In genomic region chr7:6160191-6160623, GRCh38 we compare ENCODE assay signal across 7 cellular contexts. TPM values are rescaled to one million over a fixed set of nuclear protein-coding genes. Genes with fewer than 3 reads are reported as not detected.
DNase-seq lines count a peak whose midpoint lies in the region; ATAC-seq and TF ChIP-seq lines count a peak whose summit lies in the region.

No MANE protein-coding gene starts in this region.

- no peak overlapping the region for H3K27ac Mint-ChIP-seq in GM23338

- no peak overlapping the region for H3K4me3 Mint-ChIP-seq in GM23338

- H3K4me3 ChIP-seq in GM23338 = no peak overlapping the region
- H3K4me3 ChIP-seq in RWPE2 (ENCODE audit: severe bottlenecking) = no peak overlapping the region
- H3K4me3 ChIP-seq in foreskin fibroblast (ENCODE audit: low read depth in 1 of 2, low read length in 2 of 2) = no peak overlapping the region

- H3K36me3 ChIP-seq in GM23338 (ENCODE audit: insufficient read depth) = peaks cover 18% of the 10 kb centered on the region; the same call in 1 of the 2 replicates
- peaks cover 84% of the 10 kb centered on the region for H3K36me3 ChIP-seq in RWPE2 (ENCODE audit: low read depth)

- no peaks in the 10 kb centered on the region for H3K9me3 Mint-ChIP-seq in GM23338

- no peaks in the 10 kb centered on the region for H3K9me3 ChIP-seq in RWPE2 (ENCODE audit: severe bottlenecking)

- peaks cover 41% of the 10 kb centered on the region for H3K36me3 Mint-ChIP-seq in GM23338 (ENCODE audit: low read depth)

- TF ChIP-seq CTCF in GM23338 (conservative IDR thresholded peaks at IDR 0.05; ENCODE audit: low read depth in 2 of 2) (peak; percentile 64 to 82), RWPE2 (IDR thresholded peaks at IDR 0.05; ENCODE audit: poor library complexity, severe bottlenecking) (peak; percentile 70), foreskin fibroblast (IDR thresholded peaks at IDR 0.05; ENCODE audit: low read depth, low read length) (peak; percentile 89)

- peaks cover 5% of the 10 kb centered on the region for H4K20me1 ChIP-seq in GM23338 (replicated peaks; ENCODE audit: insufficient read depth)

- no peaks in the 10 kb centered on the region for H3K9me2 ChIP-seq in GM23338 (ENCODE audit: insufficient read depth)

- H3K4me1 ChIP-seq in GM23338 (ENCODE audit: insufficient read depth) (no peaks in the 10 kb centered on the region), RWPE2 (ENCODE audit: insufficient read depth, poor library complexity, severe bottlenecking) (no peaks in the 10 kb centered on the region)

- H3F3A ChIP-seq in GM23338 (replicated peaks; ENCODE audit: low read depth) = no peaks in the 10 kb centered on the region

- no peaks in the 10 kb centered on the region for H3K27me3 ChIP-seq in GM23338 (ENCODE audit: insufficient read depth)
- H3K27me3 ChIP-seq in RWPE2 (ENCODE audit: insufficient read depth, poor library complexity, severe bottlenecking) = no peaks in the 10 kb centered on the region

- no peak overlapping the region; the same call in 1 of the 2 replicates for H3K27ac ChIP-seq in GM23338 (ENCODE audit: low read depth)
- no peak overlapping the region for H3K27ac ChIP-seq in RWPE2 (ENCODE audit: poor library complexity, severe bottlenecking)

- peak; percentile 82 for ATAC-seq in GM23338
- peak; percentile 55; the same call in 2 of the 3 replicates for ATAC-seq in RWPE2 (ENCODE audit: low read depth)

- H2AFZ ChIP-seq in GM23338 = no peak overlapping the region

- H3K4me1 Mint-ChIP-seq in GM23338 = peaks cover 15% of the 10 kb centered on the region

- DNase-seq in GM23338 (ENCODE audit: low spot score) = peak; percentile 83
- no peak for DNase-seq in RWPE2 (ENCODE audit: low spot score)
- peak; percentile 72 to 92 for DNase-seq in foreskin fibroblast
- peak; percentile 38 for DNase-seq in occipital lobe (lab: John Stamatoyannopoulos, UW)
- DNase-seq in NCI-H748 treated with DMSO at 0.1 percent for 48 hours (lab: John Stamatoyannopoulos, UW) = no peak
- no peak for DNase-seq in SIG-M5 (lab: John Stamatoyannopoulos, UW)
- DNase-seq in COR-L47 (lab: John Stamatoyannopoulos, UW) = no peak

- peaks cover 4% of the 10 kb centered on the region for H3K27me3 Mint-ChIP-seq in GM23338 (ENCODE audit: insufficient read depth, low read depth, poor library complexity)

- H3K4me2 ChIP-seq in GM23338 = no peak overlapping the region

- peaks cover 6% of the 10 kb centered on the region; the same call in 1 of the 2 replicates for H3K79me2 ChIP-seq in GM23338 (replicated peaks; ENCODE audit: insufficient read depth)

TF ChIP-seq in GM23338, 12 proteins besides CTCF, POLR2A, EP300 and RAD21:
- no peak for TF ChIP-seq ETS1 (IDR thresholded peaks at IDR 0.05)
- TF ChIP-seq, protein P1, sequence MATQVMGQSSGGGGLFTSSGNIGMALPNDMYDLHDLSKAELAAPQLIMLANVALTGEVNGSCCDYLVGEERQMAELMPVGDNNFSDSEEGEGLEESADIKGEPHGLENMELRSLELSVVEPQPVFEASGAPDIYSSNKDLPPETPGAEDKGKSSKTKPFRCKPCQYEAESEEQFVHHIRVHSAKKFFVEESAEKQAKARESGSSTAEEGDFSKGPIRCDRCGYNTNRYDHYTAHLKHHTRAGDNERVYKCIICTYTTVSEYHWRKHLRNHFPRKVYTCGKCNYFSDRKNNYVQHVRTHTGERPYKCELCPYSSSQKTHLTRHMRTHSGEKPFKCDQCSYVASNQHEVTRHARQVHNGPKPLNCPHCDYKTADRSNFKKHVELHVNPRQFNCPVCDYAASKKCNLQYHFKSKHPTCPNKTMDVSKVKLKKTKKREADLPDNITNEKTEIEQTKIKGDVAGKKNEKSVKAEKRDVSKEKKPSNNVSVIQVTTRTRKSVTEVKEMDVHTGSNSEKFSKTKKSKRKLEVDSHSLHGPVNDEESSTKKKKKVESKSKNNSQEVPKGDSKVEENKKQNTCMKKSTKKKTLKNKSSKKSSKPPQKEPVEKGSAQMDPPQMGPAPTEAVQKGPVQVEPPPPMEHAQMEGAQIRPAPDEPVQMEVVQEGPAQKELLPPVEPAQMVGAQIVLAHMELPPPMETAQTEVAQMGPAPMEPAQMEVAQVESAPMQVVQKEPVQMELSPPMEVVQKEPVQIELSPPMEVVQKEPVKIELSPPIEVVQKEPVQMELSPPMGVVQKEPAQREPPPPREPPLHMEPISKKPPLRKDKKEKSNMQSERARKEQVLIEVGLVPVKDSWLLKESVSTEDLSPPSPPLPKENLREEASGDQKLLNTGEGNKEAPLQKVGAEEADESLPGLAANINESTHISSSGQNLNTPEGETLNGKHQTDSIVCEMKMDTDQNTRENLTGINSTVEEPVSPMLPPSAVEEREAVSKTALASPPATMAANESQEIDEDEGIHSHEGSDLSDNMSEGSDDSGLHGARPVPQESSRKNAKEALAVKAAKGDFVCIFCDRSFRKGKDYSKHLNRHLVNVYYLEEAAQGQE (IDR thresholded peaks at IDR 0.05; ENCODE audit: unreplicated experiment) = no peak
- TF ChIP-seq STAT1 (IDR thresholded peaks at IDR 0.05; ENCODE audit: unreplicated experiment) = no peak
- TF ChIP-seq ZNF331 (CRISPR knock-in tag; IDR thresholded peaks at IDR 0.05; ENCODE audit: low read depth) = no peak
- no peak for TF ChIP-seq JUNB (IDR thresholded peaks at IDR 0.05; ENCODE audit: unreplicated experiment)
- TF ChIP-seq EZH2phosphoT487 (IDR thresholded peaks at IDR 0.05; ENCODE audit: unreplicated experiment) = no peak
- no peak for TF ChIP-seq NANOG (IDR thresholded peaks at IDR 0.05; ENCODE audit: borderline replicate concordance)

RNA-seq across cellular contexts. Expression of gene USP42, which starts 55.5 kb away (rescaled TPM):
- total RNA-seq in GM23338 (2014; rRNA removed; shearing (Covaris generic)) = 17.3 and 18.5 TPM in 2 replicates
- polyA plus RNA-seq in GM23338 (2016; fragmentation: Nextera tagmentation; extraction: Ambion mirVana) = 9.8 and 9.9 TPM in 2 replicates
- total RNA-seq in occipital lobe = 17.9 TPM

Comparison
In these comparisons a context has a peak if more than half of its experiments do, and no peak if none do; other contexts are left out.
1. DNase-seq: peak in GM23338 (single experiment), foreskin fibroblast (2 of 2) and occipital lobe (single experiment); none in RWPE2 (single experiment), NCI-H748 treated with DMSO at 0.1 percent for 48 hours (single experiment), SIG-M5 (single experiment) and COR-L47 (single experiment).
2. Peak in every context shown above with its lines, with median percentiles within 50 percentile points of each other: CTCF ChIP-seq.